Comparison of ENCODE assay signal across 19 cellular contexts in genomic region chr15:68028137-68028771, GRCh38.
"Had no signal": no experiment of that assay in that cellular context is flagged by ENCODE, and none has a peak within 500 bp of the region (broad histone marks: within the 10 kb centered on the region; RNA-seq: fewer than 3 reads in every experiment).

No MANE protein-coding gene starts in this region.

- H3K9ac ChIP-seq: parathyroid adenoma had no signal

- H2AFZ ChIP-seq: parathyroid adenoma had no signal

- H3K4me3 ChIP-seq: esophagus squamous epithelium, tibial nerve, vagina had no signal

- DNase-seq: activated CD4-positive, alpha-beta T cell treated with anti-CD3 and anti-CD28 coated beads, Interleukin-2, amount 10 ng/mL, durations not matched to agents 24 days and 14 days; activated CD4-positive, CD25-positive, alpha-beta regulatory T cell; activated CD8-positive, alpha-beta T cell treated with anti-CD3 and anti-CD28 coated beads for 36 hours; activated naive CD4-positive, alpha-beta T cell; activated naive CD8-positive, alpha-beta T cell treated with anti-CD3 and anti-CD28 coated beads for 36 hours; activated T-cell treated with anti-CD3 and anti-CD28 coated beads, Interleukin-2, amount 50 U/mL, for 1 hour; amygdala; caudate nucleus; effector memory CD8-positive, alpha-beta T cell; esophagus squamous epithelium; immature natural killer cell; mesenchymal stem cell; naive thymus-derived CD8-positive, alpha-beta T cell; stimulated activated CD4-positive, alpha-beta T cell treated with anti-CD3 and anti-CD28 coated beads, Interleukin-2, amount 100 ng/mL, for 24 hours; T-helper 9 cell had no signal

- H3K36me3 ChIP-seq: esophagus squamous epithelium, tibial nerve, vagina had no signal

- H3K4me1 ChIP-seq: esophagus squamous epithelium, parathyroid adenoma, tibial nerve, vagina had no signal

- H3K27me3 ChIP-seq: esophagus squamous epithelium, tibial nerve, vagina had no signal

- ATAC-seq: activated CD8-positive, alpha-beta T cell treated with anti-CD3 and anti-CD28 coated beads for 36 hours; activated T-helper 17 cell treated with anti-CD3 and anti-CD28 coated beads, Interleukin-2, amount 50 U/mL, for 72 hours; effector memory CD8-positive, alpha-beta T cell; naive thymus-derived CD8-positive, alpha-beta T cell had no signal

- H3K27ac ChIP-seq: esophagus squamous epithelium, parathyroid adenoma, tibial nerve, vagina had no signal

- H3K9me3 ChIP-seq: esophagus squamous epithelium, tibial nerve, vagina had no signal

- H3K79me2 ChIP-seq: parathyroid adenoma had no signal
